1 cellular context compared by ENCODE assay signal in genomic region chr12:108599948-108600701, GRCh38.
A peak's percentile ranks its signal among the peaks of the same experiment; 100 is the strongest.
TF ChIP-seq lines count a peak whose summit lies in the region.

No MANE protein-coding gene starts in this region.

TF ChIP-seq in K562, 482 proteins besides CTCF, POLR2A, EP300 and RAD21:
- no peak for TF ChIP-seq VEZF1 (CRISPR knock-in tag; IDR thresholded peaks at IDR 0.05)
- TF ChIP-seq NKRF (IDR thresholded peaks at IDR 0.05; ENCODE audit: borderline replicate concordance) = no peak
- TF ChIP-seq ELF1 (tag; IDR thresholded peaks at IDR 0.05) = no peak
- TF ChIP-seq SMARCA5 (IDR thresholded peaks at IDR 0.05) = 0 out of 2 replicates have a peak, but pooled peaks have one; percentile 39
- peak; percentile 98 for TF ChIP-seq ZNF3 (CRISPR knock-in tag; IDR thresholded peaks at IDR 0.05)
- TF ChIP-seq CBX1 (IDR thresholded peaks at IDR 0.05; ENCODE audit: low read depth) = peak; percentile 45; the same call in 1 of the 2 replicates
- peak; percentile 61 to 77; a peak in 2 of 4 replicates for TF ChIP-seq KDM1A (IDR thresholded peaks at IDR 0.05)
- TF ChIP-seq RCOR1 (IDR thresholded peaks at IDR 0.05; ENCODE audit: borderline replicate concordance in 1 of 2, low read depth in 2 of 2, low read length in 2 of 2) = 0 out of 4 replicates have a peak, but pooled peaks of 1 of the 2 experiments have one; percentile 52
- TF ChIP-seq FOXJ3 (CRISPR knock-in tag; IDR thresholded peaks at IDR 0.05) = no peak
- TF ChIP-seq BCOR (IDR thresholded peaks at IDR 0.05) = peak; percentile 93
- TF ChIP-seq ZHX1 (conservative IDR thresholded peaks at IDR 0.05; ENCODE audit: low read length) = no peak
- TF ChIP-seq NR1H2 (CRISPR knock-in tag; IDR thresholded peaks at IDR 0.05) = no peak
- peak; percentile 96 for TF ChIP-seq ZNF24 (IDR thresholded peaks at IDR 0.05)
- TF ChIP-seq PTBP1 (IDR thresholded peaks at IDR 0.05; ENCODE audit: low read depth, low read length) = 0 out of 2 replicates have a peak, but pooled peaks have one; percentile 68
- peak; percentile 97 for TF ChIP-seq ZNF12 (CRISPR knock-in tag; IDR thresholded peaks at IDR 0.05)
- TF ChIP-seq POLR2AphosphoS2 (IDR thresholded peaks at IDR 0.05; ENCODE audit: low read length) = no peak
- TF ChIP-seq RFX1 (IDR thresholded peaks at IDR 0.05) = no peak
- 0 out of 2 replicates have a peak, but pooled peaks have one; percentile 7 for TF ChIP-seq IRF9 (tag; IDR thresholded peaks at IDR 0.05)
- TF ChIP-seq L3MBTL2 (IDR thresholded peaks at IDR 0.05) = 0 out of 2 replicates have a peak, but pooled peaks have one; percentile 20
- TF ChIP-seq TAF7 (tag; IDR thresholded peaks at IDR 0.05) = no peak
- TF ChIP-seq ADNP (tag; IDR thresholded peaks at IDR 0.05) = peak; percentile 89
- no peak for TF ChIP-seq MYBL2 (IDR thresholded peaks at IDR 0.05; ENCODE audit: low read depth)
- no peak for TF ChIP-seq MYBL2 (CRISPR knock-in tag; IDR thresholded peaks at IDR 0.05; ENCODE audit: borderline replicate concordance)
- TF ChIP-seq E2F6 (IDR thresholded peaks at IDR 0.05; ENCODE audit: borderline replicate concordance in 1 of 2, extremely low read depth in 1 of 2, insufficient read depth in 1 of 2, insufficient read length in 1 of 2, low read depth in 1 of 2, low read length in 1 of 2, poor library complexity in 1 of 2, severe bottlenecking in 1 of 2) = no peak
- TF ChIP-seq RBM25 (IDR thresholded peaks at IDR 0.05; ENCODE audit: low read depth, low read length, severe bottlenecking) = peak; percentile 94
- no peak for TF ChIP-seq ZBED1 (IDR thresholded peaks at IDR 0.05)
- TF ChIP-seq BHLHE40 (IDR thresholded peaks at IDR 0.05; ENCODE audit: low read length) = peak; percentile 14; the same call in 1 of the 2 replicates
- no peak for TF ChIP-seq HNRNPUL1 (IDR thresholded peaks at IDR 0.05; ENCODE audit: low read length)
- no peak for TF ChIP-seq HMBOX1 (IDR thresholded peaks at IDR 0.05)
